ENCODE assay signal across 1 cellular context in the genomic region with DNA sequence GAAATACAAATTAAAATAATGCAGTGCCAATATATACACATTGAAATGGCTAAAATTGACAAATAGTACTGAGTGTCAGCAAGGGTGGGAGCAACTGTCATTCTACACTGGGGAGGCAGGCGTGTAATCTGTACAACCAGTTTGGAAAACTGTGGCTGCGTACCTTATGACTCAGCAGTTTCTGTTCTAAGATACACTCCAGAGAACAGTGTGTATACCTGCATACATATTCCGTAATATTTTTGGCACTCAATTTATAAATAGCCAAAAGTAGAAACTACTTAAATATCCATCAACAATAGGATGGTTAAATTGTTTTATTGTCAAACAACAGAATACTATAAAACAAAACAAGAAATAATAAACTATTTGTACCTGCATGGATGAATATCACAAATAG.
TF ChIP-seq lines count a peak whose summit lies in the region.

No MANE protein-coding gene starts in this region.

TF ChIP-seq in K562, 482 proteins besides CTCF, POLR2A, EP300 and RAD21 (continued from another document and continues in another):
- no peak for TF ChIP-seq ZNF740 (CRISPR knock-in tag; IDR thresholded peaks at IDR 0.05)
- no peak for TF ChIP-seq ZNF740 (tag; IDR thresholded peaks at IDR 0.05)
- no peak for TF ChIP-seq ZNF766 (CRISPR knock-in tag; conservative IDR thresholded peaks at IDR 0.05)
- peak; percentile 85 for TF ChIP-seq SMARCA4 (IDR thresholded peaks at IDR 0.05)
- TF ChIP-seq TEAD4 (IDR thresholded peaks at IDR 0.05; ENCODE audit: low read length) = no peak; the same call in 1 of the 2 replicates
- no peak for TF ChIP-seq TEAD4 (CRISPR knock-in tag; IDR thresholded peaks at IDR 0.05; ENCODE audit: borderline replicate concordance)
- TF ChIP-seq, protein P1, sequence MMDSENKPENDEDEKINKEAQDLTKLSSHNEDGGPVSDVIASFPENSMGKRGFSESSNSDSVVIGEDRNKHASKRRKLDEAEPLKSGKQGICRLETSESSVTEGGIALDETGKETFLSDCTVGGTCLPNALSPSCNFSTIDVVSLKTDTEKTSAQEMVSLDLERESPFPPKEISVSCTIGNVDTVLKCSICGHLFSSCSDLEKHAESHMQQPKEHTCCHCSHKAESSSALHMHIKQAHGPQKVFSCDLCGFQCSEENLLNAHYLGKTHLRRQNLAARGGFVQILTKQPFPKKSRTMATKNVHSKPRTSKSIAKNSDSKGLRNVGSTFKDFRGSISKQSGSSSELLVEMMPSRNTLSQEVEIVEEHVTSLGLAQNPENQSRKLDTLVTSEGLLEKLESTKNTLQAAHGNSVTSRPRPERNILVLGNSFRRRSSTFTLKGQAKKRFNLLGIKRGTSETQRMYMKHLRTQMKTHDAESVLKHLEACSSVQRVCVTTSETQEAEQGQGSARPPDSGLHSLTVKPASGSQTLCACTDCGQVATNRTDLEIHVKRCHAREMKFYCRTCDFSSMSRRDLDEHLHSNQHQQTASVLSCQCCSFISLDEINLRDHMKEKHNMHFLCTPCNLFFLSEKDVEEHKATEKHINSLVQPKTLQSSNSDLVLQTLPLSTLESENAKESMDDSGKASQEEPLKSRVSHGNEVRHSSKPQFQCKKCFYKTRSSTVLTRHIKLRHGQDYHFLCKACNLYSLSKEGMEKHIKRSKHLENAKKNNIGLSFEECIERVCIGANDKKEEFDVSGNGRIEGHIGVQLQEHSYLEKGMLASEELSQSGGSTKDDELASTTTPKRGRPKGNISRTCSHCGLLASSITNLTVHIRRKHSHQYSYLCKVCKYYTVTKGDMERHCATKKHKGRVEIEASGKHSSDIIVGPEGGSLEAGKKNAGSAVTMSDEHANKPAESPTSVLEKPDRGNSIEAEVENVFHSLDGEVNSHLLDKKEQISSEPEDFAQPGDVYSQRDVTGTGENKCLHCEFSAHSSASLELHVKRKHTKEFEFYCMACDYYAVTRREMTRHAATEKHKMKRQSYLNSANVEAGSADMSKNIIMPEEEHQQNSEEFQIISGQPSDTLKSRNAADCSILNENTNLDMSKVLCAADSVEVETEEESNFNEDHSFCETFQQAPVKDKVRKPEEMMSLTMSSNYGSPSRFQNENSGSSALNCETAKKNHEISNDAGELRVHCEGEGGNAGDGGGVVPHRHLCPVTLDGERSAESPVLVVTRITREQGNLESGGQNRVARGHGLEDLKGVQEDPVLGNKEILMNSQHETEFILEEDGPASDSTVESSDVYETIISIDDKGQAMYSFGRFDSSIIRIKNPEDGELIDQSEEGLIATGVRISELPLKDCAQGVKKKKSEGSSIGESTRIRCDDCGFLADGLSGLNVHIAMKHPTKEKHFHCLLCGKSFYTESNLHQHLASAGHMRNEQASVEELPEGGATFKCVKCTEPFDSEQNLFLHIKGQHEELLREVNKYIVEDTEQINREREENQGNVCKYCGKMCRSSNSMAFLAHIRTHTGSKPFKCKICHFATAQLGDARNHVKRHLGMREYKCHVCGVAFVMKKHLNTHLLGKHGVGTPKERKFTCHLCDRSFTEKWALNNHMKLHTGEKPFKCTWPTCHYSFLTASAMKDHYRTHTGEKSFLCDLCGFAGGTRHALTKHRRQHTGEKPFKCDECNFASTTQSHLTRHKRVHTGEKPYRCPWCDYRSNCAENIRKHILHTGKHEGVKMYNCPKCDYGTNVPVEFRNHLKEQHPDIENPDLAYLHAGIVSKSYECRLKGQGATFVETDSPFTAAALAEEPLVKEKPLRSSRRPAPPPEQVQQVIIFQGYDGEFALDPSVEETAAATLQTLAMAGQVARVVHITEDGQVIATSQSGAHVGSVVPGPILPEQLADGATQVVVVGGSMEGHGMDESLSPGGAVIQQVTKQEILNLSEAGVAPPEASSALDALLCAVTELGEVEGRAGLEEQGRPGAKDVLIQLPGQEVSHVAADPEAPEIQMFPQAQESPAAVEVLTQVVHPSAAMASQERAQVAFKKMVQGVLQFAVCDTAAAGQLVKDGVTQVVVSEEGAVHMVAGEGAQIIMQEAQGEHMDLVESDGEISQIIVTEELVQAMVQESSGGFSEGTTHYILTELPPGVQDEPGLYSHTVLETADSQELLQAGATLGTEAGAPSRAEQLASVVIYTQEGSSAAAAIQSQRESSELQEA (IDR thresholded peaks at IDR 0.05; ENCODE audit: low read depth) = no peak
- TF ChIP-seq HLTF (IDR thresholded peaks at IDR 0.05) = no peak
- peak; percentile 74 for TF ChIP-seq RFX5 (IDR thresholded peaks at IDR 0.05; ENCODE audit: low read depth, low read length)
- peak; percentile 99 for TF ChIP-seq ZNF316 (IDR thresholded peaks at IDR 0.05)
- TF ChIP-seq ZZZ3 (IDR thresholded peaks at IDR 0.05) = no peak
- TF ChIP-seq, protein P2, sequence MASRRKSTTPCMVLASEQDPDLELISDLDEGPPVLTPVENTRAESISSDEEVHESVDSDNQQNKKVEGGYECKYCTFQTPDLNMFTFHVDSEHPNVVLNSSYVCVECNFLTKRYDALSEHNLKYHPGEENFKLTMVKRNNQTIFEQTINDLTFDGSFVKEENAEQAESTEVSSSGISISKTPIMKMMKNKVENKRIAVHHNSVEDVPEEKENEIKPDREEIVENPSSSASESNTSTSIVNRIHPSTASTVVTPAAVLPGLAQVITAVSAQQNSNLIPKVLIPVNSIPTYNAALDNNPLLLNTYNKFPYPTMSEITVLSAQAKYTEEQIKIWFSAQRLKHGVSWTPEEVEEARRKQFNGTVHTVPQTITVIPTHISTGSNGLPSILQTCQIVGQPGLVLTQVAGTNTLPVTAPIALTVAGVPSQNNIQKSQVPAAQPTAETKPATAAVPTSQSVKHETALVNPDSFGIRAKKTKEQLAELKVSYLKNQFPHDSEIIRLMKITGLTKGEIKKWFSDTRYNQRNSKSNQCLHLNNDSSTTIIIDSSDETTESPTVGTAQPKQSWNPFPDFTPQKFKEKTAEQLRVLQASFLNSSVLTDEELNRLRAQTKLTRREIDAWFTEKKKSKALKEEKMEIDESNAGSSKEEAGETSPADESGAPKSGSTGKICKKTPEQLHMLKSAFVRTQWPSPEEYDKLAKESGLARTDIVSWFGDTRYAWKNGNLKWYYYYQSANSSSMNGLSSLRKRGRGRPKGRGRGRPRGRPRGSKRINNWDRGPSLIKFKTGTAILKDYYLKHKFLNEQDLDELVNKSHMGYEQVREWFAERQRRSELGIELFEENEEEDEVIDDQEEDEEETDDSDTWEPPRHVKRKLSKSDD (conservative IDR thresholded peaks at IDR 0.05; ENCODE audit: low read length) = no peak
- TF ChIP-seq NR4A1 (CRISPR knock-in tag; IDR thresholded peaks at IDR 0.05) = no peak
- no peak for TF ChIP-seq NR4A1 (tag; IDR thresholded peaks at IDR 0.05)
- TF ChIP-seq, protein P3, sequence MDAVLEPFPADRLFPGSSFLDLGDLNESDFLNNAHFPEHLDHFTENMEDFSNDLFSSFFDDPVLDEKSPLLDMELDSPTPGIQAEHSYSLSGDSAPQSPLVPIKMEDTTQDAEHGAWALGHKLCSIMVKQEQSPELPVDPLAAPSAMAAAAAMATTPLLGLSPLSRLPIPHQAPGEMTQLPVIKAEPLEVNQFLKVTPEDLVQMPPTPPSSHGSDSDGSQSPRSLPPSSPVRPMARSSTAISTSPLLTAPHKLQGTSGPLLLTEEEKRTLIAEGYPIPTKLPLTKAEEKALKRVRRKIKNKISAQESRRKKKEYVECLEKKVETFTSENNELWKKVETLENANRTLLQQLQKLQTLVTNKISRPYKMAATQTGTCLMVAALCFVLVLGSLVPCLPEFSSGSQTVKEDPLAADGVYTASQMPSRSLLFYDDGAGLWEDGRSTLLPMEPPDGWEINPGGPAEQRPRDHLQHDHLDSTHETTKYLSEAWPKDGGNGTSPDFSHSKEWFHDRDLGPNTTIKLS (IDR thresholded peaks at IDR 0.05; ENCODE audit: borderline replicate concordance, low read depth) = no peak
- TF ChIP-seq KAT2B (IDR thresholded peaks at IDR 0.05; ENCODE audit: low read depth, low read length) = no peak
- TF ChIP-seq WHSC1 (IDR thresholded peaks at IDR 0.05; ENCODE audit: low read length) = no peak
- peak; percentile 83 for TF ChIP-seq CREM (IDR thresholded peaks at IDR 0.05; ENCODE audit: low read depth)
- peak; percentile 75; the same call in 1 of the 2 replicates for TF ChIP-seq ZSCAN29 (IDR thresholded peaks at IDR 0.05)
- TF ChIP-seq TBP (optimal IDR thresholded peaks at IDR 0.05; ENCODE audit: low read depth, low read length) = no peak
- TF ChIP-seq, protein P4, sequence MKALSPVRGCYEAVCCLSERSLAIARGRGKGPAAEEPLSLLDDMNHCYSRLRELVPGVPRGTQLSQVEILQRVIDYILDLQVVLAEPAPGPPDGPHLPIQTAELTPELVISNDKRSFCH (CRISPR knock-in tag; IDR thresholded peaks at IDR 0.05) = no peak
- TF ChIP-seq, protein P4 (tag; IDR thresholded peaks at IDR 0.05) = no peak
- no peak for TF ChIP-seq HMBOX1 (IDR thresholded peaks at IDR 0.05)
- no peak for TF ChIP-seq ZNF134 (CRISPR knock-in tag; conservative IDR thresholded peaks at IDR 0.05)
- no peak for TF ChIP-seq ZNF408 (CRISPR knock-in tag; IDR thresholded peaks at IDR 0.05; ENCODE audit: low read depth)
- TF ChIP-seq ZNF143 (CRISPR knock-in tag; IDR thresholded peaks at IDR 0.05) = no peak
- TF ChIP-seq ATF7 (IDR thresholded peaks at IDR 0.05) = no peak
- TF ChIP-seq, protein P5, sequence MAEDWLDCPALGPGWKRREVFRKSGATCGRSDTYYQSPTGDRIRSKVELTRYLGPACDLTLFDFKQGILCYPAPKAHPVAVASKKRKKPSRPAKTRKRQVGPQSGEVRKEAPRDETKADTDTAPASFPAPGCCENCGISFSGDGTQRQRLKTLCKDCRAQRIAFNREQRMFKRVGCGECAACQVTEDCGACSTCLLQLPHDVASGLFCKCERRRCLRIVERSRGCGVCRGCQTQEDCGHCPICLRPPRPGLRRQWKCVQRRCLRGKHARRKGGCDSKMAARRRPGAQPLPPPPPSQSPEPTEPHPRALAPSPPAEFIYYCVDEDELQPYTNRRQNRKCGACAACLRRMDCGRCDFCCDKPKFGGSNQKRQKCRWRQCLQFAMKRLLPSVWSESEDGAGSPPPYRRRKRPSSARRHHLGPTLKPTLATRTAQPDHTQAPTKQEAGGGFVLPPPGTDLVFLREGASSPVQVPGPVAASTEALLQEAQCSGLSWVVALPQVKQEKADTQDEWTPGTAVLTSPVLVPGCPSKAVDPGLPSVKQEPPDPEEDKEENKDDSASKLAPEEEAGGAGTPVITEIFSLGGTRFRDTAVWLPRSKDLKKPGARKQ (CRISPR knock-in tag; IDR thresholded peaks at IDR 0.05) = peak; percentile 69; the same call in 1 of the 2 replicates
- no peak for TF ChIP-seq TOE1 (IDR thresholded peaks at IDR 0.05; ENCODE audit: borderline replicate concordance)
- no peak for TF ChIP-seq TOE1 (CRISPR knock-in tag; IDR thresholded peaks at IDR 0.05; ENCODE audit: borderline replicate concordance, low read depth)
- no peak for TF ChIP-seq SIX5 (IDR thresholded peaks at IDR 0.05; ENCODE audit: borderline replicate concordance in 1 of 2, insufficient read depth in 1 of 2, low read depth in 1 of 2, low read length in 2 of 2)
- TF ChIP-seq, protein P6, sequence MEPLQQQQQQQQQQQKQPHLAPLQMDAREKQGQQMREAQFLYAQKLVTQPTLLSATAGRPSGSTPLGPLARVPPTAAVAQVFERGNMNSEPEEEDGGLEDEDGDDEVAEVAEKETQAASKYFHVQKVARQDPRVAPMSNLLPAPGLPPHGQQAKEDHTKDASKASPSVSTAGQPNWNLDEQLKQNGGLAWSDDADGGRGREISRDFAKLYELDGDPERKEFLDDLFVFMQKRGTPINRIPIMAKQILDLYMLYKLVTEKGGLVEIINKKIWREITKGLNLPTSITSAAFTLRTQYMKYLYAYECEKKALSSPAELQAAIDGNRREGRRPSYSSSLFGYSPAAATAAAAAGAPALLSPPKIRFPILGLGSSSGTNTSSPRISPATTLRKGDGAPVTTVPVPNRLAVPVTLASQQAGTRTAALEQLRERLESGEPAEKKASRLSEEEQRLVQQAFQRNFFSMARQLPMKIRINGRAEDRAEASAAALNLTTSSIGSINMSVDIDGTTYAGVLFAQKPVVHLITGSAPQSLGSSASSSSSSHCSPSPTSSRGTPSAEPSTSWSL (CRISPR knock-in tag; IDR thresholded peaks at IDR 0.05; ENCODE audit: borderline replicate concordance) = no peak
- TF ChIP-seq ARID1B (IDR thresholded peaks at IDR 0.05) = peak; percentile 83
- peak; percentile 57 for TF ChIP-seq FOSL1 (tag; conservative IDR thresholded peaks at IDR 0.05)
- TF ChIP-seq, protein P7, sequence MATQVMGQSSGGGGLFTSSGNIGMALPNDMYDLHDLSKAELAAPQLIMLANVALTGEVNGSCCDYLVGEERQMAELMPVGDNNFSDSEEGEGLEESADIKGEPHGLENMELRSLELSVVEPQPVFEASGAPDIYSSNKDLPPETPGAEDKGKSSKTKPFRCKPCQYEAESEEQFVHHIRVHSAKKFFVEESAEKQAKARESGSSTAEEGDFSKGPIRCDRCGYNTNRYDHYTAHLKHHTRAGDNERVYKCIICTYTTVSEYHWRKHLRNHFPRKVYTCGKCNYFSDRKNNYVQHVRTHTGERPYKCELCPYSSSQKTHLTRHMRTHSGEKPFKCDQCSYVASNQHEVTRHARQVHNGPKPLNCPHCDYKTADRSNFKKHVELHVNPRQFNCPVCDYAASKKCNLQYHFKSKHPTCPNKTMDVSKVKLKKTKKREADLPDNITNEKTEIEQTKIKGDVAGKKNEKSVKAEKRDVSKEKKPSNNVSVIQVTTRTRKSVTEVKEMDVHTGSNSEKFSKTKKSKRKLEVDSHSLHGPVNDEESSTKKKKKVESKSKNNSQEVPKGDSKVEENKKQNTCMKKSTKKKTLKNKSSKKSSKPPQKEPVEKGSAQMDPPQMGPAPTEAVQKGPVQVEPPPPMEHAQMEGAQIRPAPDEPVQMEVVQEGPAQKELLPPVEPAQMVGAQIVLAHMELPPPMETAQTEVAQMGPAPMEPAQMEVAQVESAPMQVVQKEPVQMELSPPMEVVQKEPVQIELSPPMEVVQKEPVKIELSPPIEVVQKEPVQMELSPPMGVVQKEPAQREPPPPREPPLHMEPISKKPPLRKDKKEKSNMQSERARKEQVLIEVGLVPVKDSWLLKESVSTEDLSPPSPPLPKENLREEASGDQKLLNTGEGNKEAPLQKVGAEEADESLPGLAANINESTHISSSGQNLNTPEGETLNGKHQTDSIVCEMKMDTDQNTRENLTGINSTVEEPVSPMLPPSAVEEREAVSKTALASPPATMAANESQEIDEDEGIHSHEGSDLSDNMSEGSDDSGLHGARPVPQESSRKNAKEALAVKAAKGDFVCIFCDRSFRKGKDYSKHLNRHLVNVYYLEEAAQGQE (CRISPR knock-in tag; IDR thresholded peaks at IDR 0.05; ENCODE audit: low read depth) = no peak
- peak; percentile 70 to 75 for TF ChIP-seq TRIM24 (IDR thresholded peaks at IDR 0.05)
- peak in 1 of 2 experiments; percentile 82; a peak in 1 of 4 replicates for TF ChIP-seq RCOR1 (IDR thresholded peaks at IDR 0.05; ENCODE audit: borderline replicate concordance in 1 of 2, low read depth in 2 of 2, low read length in 2 of 2)
